ENCODE assay signal across 1 cellular context in genomic region chr3:159502986-159503385, GRCh38.
TF ChIP-seq lines count a peak whose summit lies in the region.

No MANE protein-coding gene starts in this region.

TF ChIP-seq in H1, 55 proteins besides CTCF, POLR2A, EP300 and RAD21 (continued from another document):
- TF ChIP-seq CHD7 (IDR thresholded peaks at IDR 0.05; ENCODE audit: insufficient replicate concordance, low read length), result no peak
- TF ChIP-seq, protein P1, sequence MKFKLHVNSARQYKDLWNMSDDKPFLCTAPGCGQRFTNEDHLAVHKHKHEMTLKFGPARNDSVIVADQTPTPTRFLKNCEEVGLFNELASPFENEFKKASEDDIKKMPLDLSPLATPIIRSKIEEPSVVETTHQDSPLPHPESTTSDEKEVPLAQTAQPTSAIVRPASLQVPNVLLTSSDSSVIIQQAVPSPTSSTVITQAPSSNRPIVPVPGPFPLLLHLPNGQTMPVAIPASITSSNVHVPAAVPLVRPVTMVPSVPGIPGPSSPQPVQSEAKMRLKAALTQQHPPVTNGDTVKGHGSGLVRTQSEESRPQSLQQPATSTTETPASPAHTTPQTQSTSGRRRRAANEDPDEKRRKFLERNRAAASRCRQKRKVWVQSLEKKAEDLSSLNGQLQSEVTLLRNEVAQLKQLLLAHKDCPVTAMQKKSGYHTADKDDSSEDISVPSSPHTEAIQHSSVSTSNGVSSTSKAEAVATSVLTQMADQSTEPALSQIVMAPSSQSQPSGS (IDR thresholded peaks at IDR 0.05; ENCODE audit: low read length), result no peak
- no peak for TF ChIP-seq CREB1 (IDR thresholded peaks at IDR 0.05)
TF ChIP-seq in H1: peak in this region for 0.
